Comparison of ENCODE assay signal across 18 cellular contexts in genomic region chr13:36841411-36841810, GRCh38. TPM values are rescaled to one million over a fixed set of nuclear protein-coding genes. Genes with fewer than 3 reads are reported as not detected.
DNase-seq lines count a peak whose midpoint lies in the region; ATAC-seq and TF ChIP-seq lines count a peak whose summit lies in the region.
"Had no signal": no experiment of that assay in that cellular context is flagged by ENCODE, and none has a peak within 500 bp of the region (broad histone marks: within the 10 kb centered on the region; RNA-seq: fewer than 3 reads in every experiment).

No MANE protein-coding gene starts in this region.

- no peaks in the 10 kb centered on the region for H3K9me2 ChIP-seq in PC-9 (ENCODE audit: insufficient read depth)

- no peaks in the 10 kb centered on the region for H3K79me2 ChIP-seq in PC-9 (ENCODE audit: low read depth)

- H3F3A ChIP-seq in PC-9 (ENCODE audit: insufficient read depth, low read depth): no peaks in the 10 kb centered on the region

- no peak overlapping the region for H3K27ac ChIP-seq in PC-9
- H3K27ac ChIP-seq in WERI-Rb-1: no peak overlapping the region
- H3K27ac ChIP-seq: colonic mucosa, KMS-11, pancreas, testis had no signal

- DNase-seq in AG09309 (ENCODE audit: low read depth) (no peak), Calu3 (peak; percentile 1), PC-9 (no peak), fibroblast of peridontal ligament (ENCODE audit: extremely low read depth) (peak; percentile 20), WERI-Rb-1 (no peak), superior temporal gyrus (ENCODE audit: extremely low spot score) (no peak), natural killer cell (no peak)
- DNase-seq: activated CD4-positive, alpha-beta T cell treated with anti-CD3 and anti-CD28 coated beads, Interleukin-2, amount 10 ng/mL, durations not matched to agents 24 days and 14 days; activated CD8-positive, alpha-beta memory T cell treated with anti-CD3 and anti-CD28 coated beads, Interleukin-2, amount 50 U/mL, for 4 hours; activated gamma-delta T cell; BE2C; colonic mucosa; NCI-H146; NCI-H446 treated with DMSO at 0.1 percent for 48 hours; pancreas; SHP77 treated with DMSO at 0.1 percent for 48 hours; testis had no signal

- TF ChIP-seq CTCF in AG09309 (IDR thresholded peaks at IDR 0.05; ENCODE audit: control insufficient read depth, insufficient read depth, low read depth, low read length, missing control alignments) (peak; percentile 14), Calu3 (IDR thresholded peaks at IDR 0.05; ENCODE audit: unreplicated experiment) (no peak), PC-9 (conservative IDR thresholded peaks at IDR 0.05) (0 out of 2 replicates have a peak, but pooled peaks have one; percentile 21), WERI-Rb-1 (IDR thresholded peaks at IDR 0.05; ENCODE audit: low read depth, low read length) (no peak), natural killer cell (IDR thresholded peaks at IDR 0.05) (no peak)

- no peaks in the 10 kb centered on the region for H3K27me3 Mint-ChIP-seq in Calu3 (ENCODE audit: unreplicated experiment)
- no peaks in the 10 kb centered on the region for H3K27me3 Mint-ChIP-seq in natural killer cell (ENCODE audit: low read depth in 2 of 2)
- H3K27me3 Mint-ChIP-seq: activated CD4-positive, alpha-beta T cell treated with anti-CD3 and anti-CD28 coated beads, Interleukin-2, amount 10 ng/mL, durations not matched to agents 24 days and 14 days had no signal

- no peaks in the 10 kb centered on the region for H3K9me3 Mint-ChIP-seq in Calu3 (ENCODE audit: low read depth, unreplicated experiment)
- H3K9me3 Mint-ChIP-seq in natural killer cell: no peaks in the 10 kb centered on the region
- H3K9me3 Mint-ChIP-seq: activated CD4-positive, alpha-beta T cell treated with anti-CD3 and anti-CD28 coated beads, Interleukin-2, amount 10 ng/mL, durations not matched to agents 24 days and 14 days had no signal

- BruUV-seq in Calu3 (replicated peaks; lab: Mats Ljungman, UMichigan) (no TSS peak), PC-9 (replicated peaks; lab: Mats Ljungman, UMichigan) (no TSS peak)

- H2AFZ ChIP-seq in PC-9: no peak overlapping the region

- H3K36me3 Mint-ChIP-seq in Calu3 (ENCODE audit: insufficient read depth, unreplicated experiment) (peaks cover 5% of the 10 kb centered on the region), natural killer cell (no peaks in the 10 kb centered on the region)

- H3K4me1 Mint-ChIP-seq in Calu3 (ENCODE audit: low read depth, unreplicated experiment) (no peaks in the 10 kb centered on the region), natural killer cell (no peaks in the 10 kb centered on the region)
- H3K4me1 Mint-ChIP-seq: activated CD4-positive, alpha-beta T cell treated with anti-CD3 and anti-CD28 coated beads, Interleukin-2, amount 10 ng/mL, durations not matched to agents 24 days and 14 days had no signal

- no peak overlapping the region for H3K4me2 ChIP-seq in PC-9
- H3K4me2 ChIP-seq: KMS-11 had no signal

- no peak for ATAC-seq in natural killer cell
- ATAC-seq: pancreas had no signal

- no peaks in the 10 kb centered on the region for H3K4me1 ChIP-seq in PC-9 (replicated peaks; ENCODE audit: insufficient read depth)
- H3K4me1 ChIP-seq: colonic mucosa, pancreas, testis had no signal

- H3K4me3 ChIP-seq in AG09309 (ENCODE audit: control insufficient read depth, low read depth, low read length) (no peak overlapping the region), PC-9 (no peak overlapping the region), WERI-Rb-1 (ENCODE audit: low read depth, low read length) (no peak overlapping the region)
- H3K4me3 ChIP-seq: colonic mucosa, pancreas, testis had no signal

- H3K4me3 Mint-ChIP-seq in Calu3 (ENCODE audit: low read depth, unreplicated experiment) (no peak overlapping the region), natural killer cell (no peak overlapping the region)
- H3K4me3 Mint-ChIP-seq: activated CD4-positive, alpha-beta T cell treated with anti-CD3 and anti-CD28 coated beads, Interleukin-2, amount 10 ng/mL, durations not matched to agents 24 days and 14 days had no signal

- H3K36me3 ChIP-seq in PC-9 (ENCODE audit: low read depth) (no peaks in the 10 kb centered on the region), WERI-Rb-1 (no peaks in the 10 kb centered on the region)
- H3K36me3 ChIP-seq: colonic mucosa, pancreas had no signal

- H3K27ac Mint-ChIP-seq in Calu3 (ENCODE audit: unreplicated experiment) (no peak overlapping the region), natural killer cell (no peak overlapping the region)
- H3K27ac Mint-ChIP-seq: activated CD4-positive, alpha-beta T cell treated with anti-CD3 and anti-CD28 coated beads, Interleukin-2, amount 10 ng/mL, durations not matched to agents 24 days and 14 days had no signal

- POLR2A ChIA-PET in PC-9 (lab: Charles Lee; ENCODE audit: unreplicated experiment): no interaction called here

- intact Hi-C loops in Calu3 (cut with micrococcal nuclease; ENCODE audit: unreplicated experiment) (loop anchor here (1.0 to 10.0 kb wide), 2 partner anchors 277 to 421 kb away; no protein-coding TSS in a partner anchor), PC-9 (cut with micrococcal nuclease; ENCODE audit: unreplicated experiment) (loop anchor here (2.0 to 5.0 kb wide), 3 partner anchors 419 to 559 kb away; partner anchors contain the start of gene SPART), natural killer cell (cut with micrococcal nuclease) (no loop called here)

- H4K20me1 ChIP-seq in PC-9 (ENCODE audit: insufficient read depth): no peaks in the 10 kb centered on the region

- CTCF ChIA-PET in Calu3 (lab: Charles Lee) (interaction anchor here (0.6 to 1.3 kb wide), 4 partner anchors 388 to 559 kb away, joined by 3 to 7 read pairs (median 4); no protein-coding TSS in a partner anchor), PC-9 (lab: Charles Lee) (interaction anchor here (1.0 kb wide), 2 partner anchors 106 to 388 kb away, joined by 3 read pairs; no protein-coding TSS in a partner anchor)

- H3K27me3 ChIP-seq in PC-9 (ENCODE audit: insufficient read depth, low read depth) (no peaks in the 10 kb centered on the region), WERI-Rb-1 (ENCODE audit: insufficient read depth, low read depth, severe bottlenecking) (no peaks in the 10 kb centered on the region)
- H3K27me3 ChIP-seq: BE2C, colonic mucosa, pancreas, testis had no signal

- H3K9me3 ChIP-seq in PC-9 (ENCODE audit: insufficient read depth, low read depth): no peaks in the 10 kb centered on the region
- H3K9me3 ChIP-seq in WERI-Rb-1 (ENCODE audit: severe bottlenecking): no peaks in the 10 kb centered on the region
- H3K9me3 ChIP-seq: BE2C, colonic mucosa, pancreas, testis had no signal

RNA-seq across cellular contexts. Expression of gene RFXAP, which starts 22.4 kb away (rescaled TPM):
- total RNA-seq in Calu3 (2022) (3.8 and 6.2 TPM in 2 replicates), PC-9 (2021) (3.9 and 5.6 TPM in 2 replicates), natural killer cell (10 to 100 TPM in 2 of 3 donors, 1 to 10 TPM in 1; 6.0 to 13.3 (median 11.3) TPM)

Comparison
In these comparisons a context has a peak if more than half of its experiments do, and no peak if none do; other contexts are left out.
1. DNase-seq: peak in Calu3 (single experiment) and fibroblast of peridontal ligament (single experiment); none in AG09309 (single experiment), PC-9 (0 of 2), WERI-Rb-1 (single experiment), superior temporal gyrus (single experiment) and natural killer cell (single experiment).
2. CTCF ChIP-seq: peak in AG09309 (single experiment) and PC-9 (single experiment); none in Calu3 (single experiment), WERI-Rb-1 (single experiment) and natural killer cell (single experiment).